13 cellular contexts compared by ENCODE assay signal in genomic region chr2:1605659-1606400, GRCh38.
A peak's percentile ranks its signal among the peaks of the same experiment; 100 is the strongest.
DNase-seq lines count a peak whose midpoint lies in the region; ATAC-seq and TF ChIP-seq lines count a peak whose summit lies in the region.
"Had no signal": no experiment of that assay in that cellular context is flagged by ENCODE, and none has a peak within 500 bp of the region (broad histone marks: within the 10 kb centered on the region; RNA-seq: fewer than 3 reads in every experiment).

No MANE protein-coding gene starts in this region.

- TF ChIP-seq CTCF in CD8-positive, alpha-beta T cell (IDR thresholded peaks at IDR 0.05) = no peak

- no peak overlapping the region for H3K4me3 Mint-ChIP-seq in CD8-positive, alpha-beta T cell
- H3K4me3 Mint-ChIP-seq in activated naive CD8-positive, alpha-beta T cell treated with anti-CD3 and anti-CD28 coated beads, Interleukin-2, amount 50 U/mL, for 24 hours = no peak overlapping the region
- H3K4me3 Mint-ChIP-seq: nephron; T-helper 1 cell treated with Interleukin-12 subunit alpha and Interleukin-12 subunit beta and Interleukin-4 antibody, amounts not matched to agents 30 μg/mL and 1 μg/mL, for 36 hours had no signal

- peaks cover 10% of the 10 kb centered on the region for H3K27me3 Mint-ChIP-seq in CD8-positive, alpha-beta T cell (ENCODE audit: low read depth)
- peaks cover 5% of the 10 kb centered on the region for H3K27me3 Mint-ChIP-seq in activated naive CD8-positive, alpha-beta T cell treated with anti-CD3 and anti-CD28 coated beads, Interleukin-2, amount 50 U/mL, for 24 hours

- H3K36me3 ChIP-seq in SJCRH30 = no peaks in the 10 kb centered on the region
- H3K36me3 ChIP-seq in CD8-positive, alpha-beta T cell (ENCODE audit: insufficient read depth, low read length) = no peaks in the 10 kb centered on the region

- H3K4me3 ChIP-seq in SJCRH30 = peak overlapping the region; percentile 17
- no peak overlapping the region for H3K4me3 ChIP-seq in CD8-positive, alpha-beta T cell (ENCODE audit: low read depth, low read length)

- peak; percentile 90 for DNase-seq in ELR (ENCODE audit: low read depth)
- peak; percentile 67 to 71 for DNase-seq in SJCRH30
- peak; percentile 65 for DNase-seq in left ventricle myocardium superior
- DNase-seq in posterior vena cava (ENCODE audit: low spot score) = peak; percentile 81
- DNase-seq in CD8-positive, alpha-beta T cell = no peak
- DNase-seq in activated naive CD8-positive, alpha-beta T cell treated with anti-CD3 and anti-CD28 coated beads, Interleukin-2, amount 50 U/mL, for 24 hours = no peak
- DNase-seq in NCI-H2029 treated with DMSO at 0.1 percent for 48 hours (lab: John Stamatoyannopoulos, UW) = no peak
- DNase-seq: activated gamma-delta T cell, GDM1, NCI-H2171 treated with DMSO at 0.1 percent for 48 hours had no signal

- H3K9me3 Mint-ChIP-seq in CD8-positive, alpha-beta T cell = no peaks in the 10 kb centered on the region
- H3K9me3 Mint-ChIP-seq in activated naive CD8-positive, alpha-beta T cell treated with anti-CD3 and anti-CD28 coated beads, Interleukin-2, amount 50 U/mL, for 24 hours = no peaks in the 10 kb centered on the region
- H3K9me3 Mint-ChIP-seq: nephron; T-helper 1 cell treated with Interleukin-12 subunit alpha and Interleukin-12 subunit beta and Interleukin-4 antibody, amounts not matched to agents 30 μg/mL and 1 μg/mL, for 36 hours had no signal

- peaks cover 45% of the 10 kb centered on the region for H3K4me1 ChIP-seq in SJCRH30
- H3K4me1 ChIP-seq in CD8-positive, alpha-beta T cell (ENCODE audit: insufficient read depth, low read length) = no peaks in the 10 kb centered on the region

- H3K27me3 ChIP-seq in SJCRH30 = no peaks in the 10 kb centered on the region
- no peaks in the 10 kb centered on the region for H3K27me3 ChIP-seq in CD8-positive, alpha-beta T cell (ENCODE audit: insufficient read depth, low read length)

- no peaks in the 10 kb centered on the region for H3K9me3 ChIP-seq in SJCRH30 (replicated peaks)
- no peaks in the 10 kb centered on the region for H3K9me3 ChIP-seq in CD8-positive, alpha-beta T cell (ENCODE audit: low read length)

- H3K27ac Mint-ChIP-seq in CD8-positive, alpha-beta T cell = no peak overlapping the region
- H3K27ac Mint-ChIP-seq in activated naive CD8-positive, alpha-beta T cell treated with anti-CD3 and anti-CD28 coated beads, Interleukin-2, amount 50 U/mL, for 24 hours = no peak overlapping the region
- H3K27ac Mint-ChIP-seq: T-helper 1 cell treated with Interleukin-12 subunit alpha and Interleukin-12 subunit beta and Interleukin-4 antibody, amounts not matched to agents 30 μg/mL and 1 μg/mL, for 36 hours had no signal

- ATAC-seq in left ventricle myocardium superior (peak; percentile 37), GM18520 (IDR thresholded peaks at IDR 0.05; ENCODE audit: unreplicated experiment) (no peak)
- ATAC-seq in CD8-positive, alpha-beta T cell = no peak
- no peak for ATAC-seq in activated naive CD8-positive, alpha-beta T cell treated with anti-CD3 and anti-CD28 coated beads, Interleukin-2, amount 50 U/mL, for 24 hours

- POLR2A ChIA-PET in CD8-positive, alpha-beta T cell (lab: Charles Lee) = no interaction called here

- CTCF ChIA-PET in CD8-positive, alpha-beta T cell (lab: Charles Lee) = no interaction called here

- H3K27ac ChIP-seq in SJCRH30 = peak overlapping the region; percentile 58
- no peak overlapping the region for H3K27ac ChIP-seq in CD8-positive, alpha-beta T cell (ENCODE audit: low read depth, low read length)

- intact Hi-C loops in left ventricle myocardium superior (cut with micrococcal nuclease) (no loop called here), posterior vena cava (cut with DNase I) (no loop called here)
- intact Hi-C loops in CD8-positive, alpha-beta T cell (cut with DNase I, micrococcal nuclease) = no loop called here

- no peaks in the 10 kb centered on the region for H3K36me3 Mint-ChIP-seq in CD8-positive, alpha-beta T cell
- no peaks in the 10 kb centered on the region for H3K36me3 Mint-ChIP-seq in activated naive CD8-positive, alpha-beta T cell treated with anti-CD3 and anti-CD28 coated beads, Interleukin-2, amount 50 U/mL, for 24 hours (ENCODE audit: low read depth)

- H3K4me1 Mint-ChIP-seq in CD8-positive, alpha-beta T cell (ENCODE audit: low read depth) = no peaks in the 10 kb centered on the region
- no peaks in the 10 kb centered on the region for H3K4me1 Mint-ChIP-seq in activated naive CD8-positive, alpha-beta T cell treated with anti-CD3 and anti-CD28 coated beads, Interleukin-2, amount 50 U/mL, for 24 hours

Comparison
In these comparisons a context has a peak if more than half of its experiments do, and no peak if none do; other contexts are left out.
1. DNase-seq: peak in ELR (single experiment), SJCRH30 (2 of 2), left ventricle myocardium superior (single experiment) and posterior vena cava (single experiment); none in CD8-positive, alpha-beta T cell (0 of 7), activated naive CD8-positive, alpha-beta T cell treated with anti-CD3 and anti-CD28 coated beads, Interleukin-2, amount 50 U/mL, for 24 hours (single experiment) and NCI-H2029 treated with DMSO at 0.1 percent for 48 hours (single experiment).